13 cellular contexts compared by ENCODE assay signal in the genomic region with DNA sequence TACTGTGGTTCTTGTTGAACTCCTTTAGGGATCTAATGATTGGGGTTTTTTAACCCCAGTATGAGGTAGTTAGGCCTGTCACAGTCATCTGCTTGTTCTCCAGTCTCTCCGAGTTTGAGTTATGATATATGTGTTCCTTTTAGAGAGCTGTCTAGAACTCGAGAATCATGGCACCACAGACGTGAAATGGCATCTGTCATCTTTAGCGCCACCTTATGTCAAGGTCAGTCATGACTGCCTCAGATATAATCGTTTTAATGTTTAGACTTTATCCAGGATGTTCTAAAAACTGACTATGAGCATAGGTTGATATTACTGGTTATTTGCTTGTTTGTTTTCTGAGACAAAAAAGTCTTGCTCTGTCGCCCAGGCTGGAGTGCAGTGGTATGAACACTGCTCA.
DNase-seq lines count a peak whose midpoint lies in the region; ATAC-seq, FAIRE-seq and TF ChIP-seq lines count a peak whose summit lies in the region.
"Had no signal": no experiment of that assay in that cellular context is flagged by ENCODE, and none has a peak within 500 bp of the region (broad histone marks: within the 10 kb centered on the region; RNA-seq: fewer than 3 reads in every experiment).

No MANE protein-coding gene starts in this region.

- H3K36me3 ChIP-seq in bronchial epithelial cell (ENCODE audit: control insufficient read depth, insufficient read depth, low read length), result peaks cover 13% of the 10 kb centered on the region

- H3K27ac Mint-ChIP-seq in progenitor cell of endocrine pancreas, result no peak overlapping the region
- H3K27ac Mint-ChIP-seq: activated T-cell treated with anti-CD3 and anti-CD28 coated beads, Interleukin-2, amount 50 U/mL, for 72 hours had no signal

- DNase-seq in NCI-H2227 (lab: John Stamatoyannopoulos, UW; ENCODE audit: unreplicated experiment), result peak; percentile 10
- DNase-seq in NCI-H2227 treated with DMSO at 0.1 percent for 48 hours (lab: John Stamatoyannopoulos, UW), result no peak
- no peak for DNase-seq in bronchial epithelial cell (ENCODE audit: low read depth)
- DNase-seq in progenitor cell of endocrine pancreas (ENCODE audit: low spot score, unreplicated experiment), result no peak
- DNase-seq in medulla oblongata (ENCODE audit: extremely low spot score), result no peak
- DNase-seq: activated T-cell treated with anti-CD3 and anti-CD28 coated beads, Interleukin-2, amount 50 U/mL, for 72 hours; MV-4-11; Peyer's patch had no signal

- peaks cover 64% of the 10 kb centered on the region for H3K36me3 Mint-ChIP-seq in progenitor cell of endocrine pancreas (ENCODE audit: insufficient read depth)

- ATAC-seq in GM18505 (IDR thresholded peaks at IDR 0.05; ENCODE audit: unreplicated experiment) (no peak), HG02840 (IDR thresholded peaks at IDR 0.05; ENCODE audit: low FRiP score, unreplicated experiment) (no peak)
- ATAC-seq: activated T-cell treated with anti-CD3 and anti-CD28 coated beads, Interleukin-2, amount 50 U/mL, for 72 hours had no signal

- no peak overlapping the region for H3K4me3 ChIP-seq in bronchial epithelial cell (ENCODE audit: low read depth, low read length)
- H3K4me3 ChIP-seq: lung, Peyer's patch had no signal

- peak; percentile 48 for TF ChIP-seq CTCF in LNCAP (IDR thresholded peaks at IDR 0.05)
- peak; percentile 6 for TF ChIP-seq CTCF in bronchial epithelial cell (IDR thresholded peaks at IDR 0.05; ENCODE audit: insufficient read depth, low read length, severe bottlenecking)
- peak; percentile 32 for TF ChIP-seq CTCF in progenitor cell of endocrine pancreas (IDR thresholded peaks at IDR 0.05; ENCODE audit: unreplicated experiment)

- peaks cover 5% of the 10 kb centered on the region for H3K9me3 Mint-ChIP-seq in progenitor cell of endocrine pancreas (ENCODE audit: low read depth)

- H3K4me3 Mint-ChIP-seq in progenitor cell of endocrine pancreas (ENCODE audit: low read depth), result no peak overlapping the region
- H3K4me3 Mint-ChIP-seq: activated T-cell treated with anti-CD3 and anti-CD28 coated beads, Interleukin-2, amount 50 U/mL, for 72 hours had no signal

- peak; percentile 13 for FAIRE-seq in bronchial epithelial cell (lab: Jason Lieb, UNC)
- FAIRE-seq: H54 had no signal

- TF ChIP-seq POLR2A in GM18505 (IDR thresholded peaks at IDR 0.05; ENCODE audit: borderline replicate concordance, extremely low read depth, insufficient read depth, insufficient read length), result no peak

- no peaks in the 10 kb centered on the region for H3K27me3 Mint-ChIP-seq in progenitor cell of endocrine pancreas

- no peaks in the 10 kb centered on the region for H3K4me1 Mint-ChIP-seq in progenitor cell of endocrine pancreas (ENCODE audit: low read depth)

- H3K27me3 ChIP-seq in bronchial epithelial cell (ENCODE audit: control insufficient read depth, insufficient read depth, low read length), result no peaks in the 10 kb centered on the region
- H3K27me3 ChIP-seq: Peyer's patch had no signal
